In genomic region chr2:78065366-78065765, GRCh38 we compare ENCODE assay signal across 28 cellular contexts.
"Had no signal": no experiment of that assay in that cellular context is flagged by ENCODE, and none has a peak within 500 bp of the region (broad histone marks: within the 10 kb centered on the region; RNA-seq: fewer than 3 reads in every experiment).

No MANE protein-coding gene starts in this region.

- H3K27ac ChIP-seq: adrenal gland, body of pancreas, epithelial cell of prostate, esophagus squamous epithelium, gastroesophageal sphincter, heart right ventricle had no signal

- H3K4me3 ChIP-seq: adrenal gland, body of pancreas, esophagus squamous epithelium, gastroesophageal sphincter, heart right ventricle had no signal

- ATAC-seq: activated CD4-positive, alpha-beta T cell treated with anti-CD3 and anti-CD28 coated beads for 36 hours; activated CD8-positive, alpha-beta memory T cell treated with anti-CD3 and anti-CD28 coated beads, Interleukin-2, amount 10 ng/mL, durations not matched to agents 7 days and 5 days; activated CD8-positive, alpha-beta T cell treated with anti-CD3 and anti-CD28 coated beads, Interleukin-2, amount 10 ng/mL, durations not matched to agents 7 days and 5 days; activated naive CD8-positive, alpha-beta T cell treated with anti-CD3 and anti-CD28 coated beads, Interleukin-2, amount 50 U/mL, for 24 hours; body of pancreas; gastroesophageal sphincter; heart right ventricle had no signal

- H3K36me3 ChIP-seq: adrenal gland, esophagus squamous epithelium, gastroesophageal sphincter, heart right ventricle had no signal

- H3K9me3 ChIP-seq: adrenal gland, body of pancreas, gastroesophageal sphincter had no signal

- H3K27me3 ChIP-seq: adrenal gland, body of pancreas, esophagus squamous epithelium, gastroesophageal sphincter had no signal

- H3K4me1 ChIP-seq: adrenal gland, body of pancreas, esophagus squamous epithelium, gastroesophageal sphincter, heart right ventricle had no signal

- DNase-seq: activated CD4-positive, alpha-beta memory T cell treated with anti-CD3 and anti-CD28 coated beads for 36 hours; activated CD4-positive, alpha-beta T cell treated with anti-CD3 and anti-CD28 coated beads for 36 hours; activated CD4-positive, alpha-beta T cell treated with anti-CD3 and anti-CD28 coated beads, Interleukin-2, amount 10 ng/mL, durations not matched to agents 24 days and 14 days; activated CD4-positive, CD25-positive, alpha-beta regulatory T cell; activated CD4-positive, CD25-positive, alpha-beta regulatory T cell treated with anti-CD3 and anti-CD28 coated beads, Interleukin-2, amount 50 U/mL, for 72 hours; activated CD8-positive, alpha-beta memory T cell treated with anti-CD3 and anti-CD28 coated beads, Interleukin-2, amount 10 ng/mL, durations not matched to agents 7 days and 5 days; activated CD8-positive, alpha-beta memory T cell treated with anti-CD3 and anti-CD28 coated beads, Interleukin-2, amount 50 U/mL, for 4 hours; activated CD8-positive, alpha-beta T cell treated with anti-CD3 and anti-CD28 coated beads, Interleukin-2, amount 10 ng/mL, durations not matched to agents 7 days and 5 days; activated effector memory CD4-positive, alpha-beta T cell treated with anti-CD3 and anti-CD28 coated beads, Interleukin-2, amount 50 U/mL, for 16 hours; activated naive CD4-positive, alpha-beta T cell treated with anti-CD3 and anti-CD28 coated beads for 36 hours; activated naive CD8-positive, alpha-beta T cell treated with anti-CD3 and anti-CD28 coated beads for 36 hours; activated naive CD8-positive, alpha-beta T cell treated with anti-CD3 and anti-CD28 coated beads, Interleukin-2, amount 50 U/mL, for 24 hours; activated T-cell treated with anti-CD3 and anti-CD28 coated beads, Interleukin-2, amount 50 U/mL, for 1 hour; activated T-cell treated with anti-CD3 and anti-CD28 coated beads, Interleukin-2, amount 50 U/mL, for 48 hours; adrenal gland; amygdala; aorta; body of pancreas; caudate nucleus; cortex of kidney; dermis blood vessel endothelial cell; effector CD8-positive, alpha-beta T cell; esophagus squamous epithelium; foreskin melanocyte; heart right ventricle; T-helper 2 cell had no signal
